9 cellular contexts compared by ENCODE assay signal in the genomic region with DNA sequence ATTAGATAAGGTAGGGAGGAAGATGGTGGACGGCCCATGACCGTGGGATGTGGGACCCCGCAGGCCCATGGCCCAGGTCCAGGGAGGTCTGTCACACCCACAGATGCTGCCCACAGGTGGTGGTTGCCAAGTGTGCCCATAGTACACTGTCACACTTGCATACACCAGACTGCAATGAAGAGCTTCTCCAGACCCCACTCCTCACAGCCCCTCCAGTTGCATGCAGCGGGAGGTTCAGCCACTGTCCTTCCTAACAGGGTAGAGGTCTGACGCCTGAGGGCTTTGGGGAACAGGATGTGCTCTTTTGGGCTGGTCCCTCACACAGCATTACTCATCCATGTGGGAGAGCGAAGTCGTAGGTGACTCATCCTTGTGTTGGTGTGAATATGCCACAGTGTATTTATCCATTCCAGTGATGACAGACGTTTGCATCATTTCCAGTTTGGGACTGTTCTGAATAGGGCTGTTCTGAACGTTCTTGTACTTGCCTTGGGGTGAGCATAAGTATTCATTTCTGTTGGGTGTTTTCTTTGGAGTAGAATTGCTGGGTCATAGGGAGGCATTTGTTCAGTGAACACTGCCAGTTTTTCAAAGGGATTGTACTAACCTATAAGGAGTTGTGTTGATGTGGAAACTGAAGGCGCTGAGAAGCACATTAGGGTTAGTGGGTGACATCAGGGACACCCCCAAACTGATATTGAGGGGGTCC. TPM values are rescaled to one million over a fixed set of nuclear protein-coding genes. Genes with fewer than 3 reads are reported as not detected.
A peak's percentile ranks its signal among the peaks of the same experiment; 100 is the strongest.
DNase-seq lines count a peak whose midpoint lies in the region; ATAC-seq, FAIRE-seq and TF ChIP-seq lines count a peak whose summit lies in the region.
"Had no signal": no experiment of that assay in that cellular context is flagged by ENCODE, and none has a peak within 500 bp of the region (broad histone marks: within the 10 kb centered on the region; RNA-seq: fewer than 3 reads in every experiment).

No MANE protein-coding gene starts in this region.

- CTCF ChIA-PET in GM12878 (lab: Yijun Ruan, JAX) = no interaction called here

- no peaks in the 10 kb centered on the region for H3K9me3 Mint-ChIP-seq in HFFc6

- no TSS peak for BruUV-seq in GM12878 (replicated peaks; lab: Mats Ljungman, UMichigan)

- peak overlapping the region; percentile 74 for H3K4me3 Mint-ChIP-seq in HFFc6

- H3K27me3 ChIP-seq in BE2C = no peaks in the 10 kb centered on the region
- H3K27me3 ChIP-seq in SJSA1 (replicated peaks) = no peaks in the 10 kb centered on the region
- no peaks in the 10 kb centered on the region for H3K27me3 ChIP-seq in GM12878 (replicated peaks in 1 of 2; ENCODE audit: control insufficient read depth in 2 of 2, insufficient read depth in 2 of 2, low read length in 1 of 2)

- no peak for TF ChIP-seq CTCF in BE2C (IDR thresholded peaks at IDR 0.05; ENCODE audit: low read depth, low read length)
- no peak for TF ChIP-seq CTCF in HFFc6 (IDR thresholded peaks at IDR 0.05)
- no peak for TF ChIP-seq CTCF in GM12878 (IDR thresholded peaks at IDR 0.05 in 2 of 3, conservative IDR thresholded peaks at IDR 0.05 in 1 of 3; ENCODE audit: control insufficient read depth in 2 of 3, extremely low read depth in 1 of 3, insufficient read depth in 1 of 3, low read depth in 3 of 3, low read length in 3 of 3)
- TF ChIP-seq CTCF in lower leg skin (IDR thresholded peaks at IDR 0.05) = no peak

- peaks cover 4% of the 10 kb centered on the region for H3K27me3 Mint-ChIP-seq in HFFc6 (ENCODE audit: insufficient read depth)

- H3K36me3 ChIP-seq in BE2C (no peaks in the 10 kb centered on the region), SJSA1 (no peaks in the 10 kb centered on the region), GM12878 (ENCODE audit: control insufficient read depth in 2 of 2, insufficient read depth in 2 of 2, low read length in 1 of 2) (no peaks in the 10 kb centered on the region)

- H4K20me1 ChIP-seq in GM12878 (ENCODE audit: control insufficient read depth, insufficient read depth) = 0 out of 2 replicates have a peak, but pooled peaks cover 2% of the 10 kb centered on the region

- H3K9me3 ChIP-seq in BE2C (no peaks in the 10 kb centered on the region), SJSA1 (replicated peaks) (no peaks in the 10 kb centered on the region), GM12878 (replicated peaks; ENCODE audit: control insufficient read depth, insufficient read depth, low read length) (no peaks in the 10 kb centered on the region)

- intact Hi-C loops in GM12878 (cut with micrococcal nuclease; ENCODE audit: unreplicated experiment) (no loop called here), lower leg skin (cut with DNase I; ENCODE audit: low total_unique reads) (no loop called here)

- peak overlapping the region; percentile 97 for H3K27ac Mint-ChIP-seq in HFFc6

- H3K9ac ChIP-seq in GM12878 (ENCODE audit: control insufficient read depth, insufficient read depth, low read length) = no peak overlapping the region

- H2AFZ ChIP-seq in GM12878 (ENCODE audit: control insufficient read depth, low read depth, low read length) = no peak overlapping the region

- TF ChIP-seq RAD21 in GM12878 (IDR thresholded peaks at IDR 0.05; ENCODE audit: insufficient read depth, low read depth, low read length) = no peak

- RAD21 ChIA-PET in GM12878 (lab: Charles Lee; ENCODE audit: unreplicated experiment) = no interaction called here

- H3K27ac ChIP-seq in SJSA1 (peak overlapping the region; percentile 97), GM12878 (ENCODE audit: control insufficient read depth, insufficient read depth) (no peak overlapping the region)

- in situ Hi-C loops in GM12878 (cut with MboI) = no loop called here

- SMC1A ChIA-PET in GM12878 (lab: Charles Lee; ENCODE audit: uncharacterized antibody, unreplicated experiment) = no interaction called here

- no peaks in the 10 kb centered on the region for H3K79me2 ChIP-seq in GM12878 (ENCODE audit: control insufficient read depth, insufficient read depth, low read length)

- ATAC-seq in GM12878 (peak; percentile 71), HG03196 (IDR thresholded peaks at IDR 0.05; ENCODE audit: unreplicated experiment) (no peak)

- H3K4me1 Mint-ChIP-seq in HFFc6 (ENCODE audit: low read depth) = peaks cover 69% of the 10 kb centered on the region

- POLR2A ChIA-PET in GM12878 (lab: Charles Lee) = no interaction called here

- WGBS in GM12878 (ENCODE audit: insufficient coverage, insufficient replicate concordance, low lambda C conversion rate, missing lambda C conversion rate) = 22% methylated on average over 10 of the region's 10 CpGs
- 19 to 24% methylated on average over 8 to 10 of the region's 10 CpGs for WGBS in lower leg skin, 2 donors

- H3K4me1 ChIP-seq in BE2C (peaks cover 8% of the 10 kb centered on the region), SJSA1 (replicated peaks) (peaks cover 86% of the 10 kb centered on the region), GM12878 (ENCODE audit: control insufficient read depth, insufficient read depth, low read length) (no peaks in the 10 kb centered on the region; the same call in 1 of the 2 replicates)

- DNase-seq in BE2C (peak; percentile 43), HFFc6 (peak; percentile 99), SJSA1 (ENCODE audit: low read depth in 1 of 2, low spot score in 2 of 2) (peak; percentile 96 to 97), GM12878 (ENCODE audit: low read depth, low spot score) (no peak), lower leg skin (ENCODE audit: low spot score in 2 of 2) (peak; percentile 91 to 93), NCI-H2029 treated with DMSO at 0.1 percent for 48 hours (lab: John Stamatoyannopoulos, UW) (no peak)
- DNase-seq in stimulated activated CD8-positive, alpha-beta memory T cell treated with anti-CD3 and anti-CD28 coated beads, Interleukin-7, amount 100 ng/mL, for 4 hours (ENCODE audit: low read depth in 2 of 2) = peak; percentile 27 to 32

- H3K36me3 Mint-ChIP-seq in HFFc6 (ENCODE audit: low read depth) = no peaks in the 10 kb centered on the region

- no peak for FAIRE-seq in GM12878 (lab: Jason Lieb, UNC)
- FAIRE-seq: H1 had no signal

- no peak for TF ChIP-seq POLR2A in GM12878 (IDR thresholded peaks at IDR 0.05; ENCODE audit: low read depth, low read length)
- no peak for TF ChIP-seq POLR2A in lower leg skin (IDR thresholded peaks at IDR 0.05)

- H3K4me3 ChIP-seq in BE2C (ENCODE audit: low read depth, low read length) = no peak overlapping the region
- H3K4me3 ChIP-seq in SJSA1 = no peak overlapping the region
- H3K4me3 ChIP-seq in GM12878 = no peak overlapping the region
- no peak overlapping the region for H3K4me3 ChIP-seq in lower leg skin (ENCODE audit: low read depth, poor library complexity, severe bottlenecking)

- no peak for TF ChIP-seq EP300 in GM12878 (IDR thresholded peaks at IDR 0.05; ENCODE audit: borderline replicate concordance in 1 of 2, control insufficient read depth in 1 of 2, low read depth in 2 of 2, low read length in 2 of 2)

- no peak overlapping the region for H3K4me2 ChIP-seq in GM12878 (ENCODE audit: control insufficient read depth, insufficient read depth)

TF ChIP-seq in GM12878, 131 proteins besides CTCF, POLR2A, EP300 and RAD21 (continues in another document):
- no peak for TF ChIP-seq BCL11A (IDR thresholded peaks at IDR 0.05; ENCODE audit: low read depth, low read length)

RNA-seq across cellular contexts. Expression of gene PYGB, which starts 10.1 kb away (rescaled TPM):
- polyA plus RNA-seq in BE2C (2012; ENCODE audit: insufficient read depth, insufficient read length, low read depth) = 58.6 TPM
- total RNA-seq in HFFc6 (2021; fragmentation: NEBNext Ultra II Directional; extraction: Animal tissue kit (Norgen Biotek cat#: 25700)) = 10 to 100 TPM; 65.4 to 75.6 (median 70.2) TPM
- 175 and 192 TPM in 2 replicates for total RNA-seq in SJSA1 (2014; rRNA removed; shearing (Covaris generic))
- 20.7 and 24.5 TPM in 2 replicates for total RNA-seq in GM12878 (2013; cell fraction: nucleolus; rRNA removed)
- total RNA-seq in GM12878 (2014; rRNA removed) (24.6 and 27.4 TPM in 2 replicates), GM12878 (2014; rRNA removed; fragmentation: Illumina TruSeq; extraction: Trizol) (14.2 and 16.1 TPM in 2 replicates), GM12878 (2021) (31.0 and 33.5 TPM in 2 replicates), lower leg skin (100 to 1,000 TPM in 3 of 4 donors, 10 to 100 TPM in 1; 99.0 to 308 (median 194) TPM)
- polyA plus RNA-seq in GM12878 (2011; ENCODE audit: low read depth) = 7.2 TPM
- polyA plus RNA-seq in GM12878 (2011; rRNA removed) (6.1 and 11.9 TPM in 2 replicates), GM12878 (2014; fragmentation: Illumina TruSeq; extraction: Trizol) (8.0 and 17.4 TPM in 2 replicates), GM12878 (2014; fragmentation: Nextera tagmentation; extraction: Ambion mirVana) (1 to 10 TPM in 1 of 2 experiments, under 1 TPM in 1; 0.34 to 1.3 TPM), GM12878 (2014; rRNA removed) (26.2 and 31.8 TPM in 2 replicates), GM12878 (2016; fragmentation: Nextera tagmentation; extraction: Ambion mirVana) (10 to 100 TPM; 26.2 to 27.6 TPM)
- polyA plus RNA-seq in GM12878 (2011; cell fraction: cytosol; rRNA removed) = 13.5 and 17.8 TPM in 2 replicates
- polyA plus RNA-seq in GM12878 (2011; cell fraction: nucleus; rRNA removed) = 43.6 and 56.0 TPM in 2 replicates
- 16.2 and 16.9 TPM in 2 replicates for polyA plus RNA-seq in GM12878 (2012)
- polyA minus RNA-seq in GM12878 (2011; rRNA and poly(A)+ RNA removed) = 12.4 and 20.2 TPM in 2 replicates
- polyA minus RNA-seq in GM12878 (2011; cell fraction: cytosol; rRNA and poly(A)+ RNA removed) = 8.2 and 9.7 TPM in 2 replicates
- polyA minus RNA-seq in GM12878 (2011; cell fraction: nucleus; rRNA and poly(A)+ RNA removed) = 9.7 and 15.8 TPM in 2 replicates

RNA-seq across cellular contexts. Expression of gene ENTPD6, which starts 42.3 kb away (rescaled TPM):
- polyA plus RNA-seq in BE2C (2012; ENCODE audit: insufficient read depth, insufficient read length, low read depth) = 91.1 TPM
- 10 to 100 TPM; 46.2 to 53.2 (median 51.6) TPM for total RNA-seq in HFFc6 (2021; fragmentation: NEBNext Ultra II Directional; extraction: Animal tissue kit (Norgen Biotek cat#: 25700))
- total RNA-seq in SJSA1 (2014; rRNA removed; shearing (Covaris generic)) = 68.0 and 77.0 TPM in 2 replicates
- 54.2 and 56.0 TPM in 2 replicates for total RNA-seq in GM12878 (2013; cell fraction: nucleolus; rRNA removed)
- 36.8 and 38.0 TPM in 2 replicates for total RNA-seq in GM12878 (2014; rRNA removed)
- 20.9 and 22.9 TPM in 2 replicates for total RNA-seq in GM12878 (2014; rRNA removed; fragmentation: Illumina TruSeq; extraction: Trizol)
- total RNA-seq in GM12878 (2021) = 40.1 and 45.4 TPM in 2 replicates
- 19.3 TPM for polyA plus RNA-seq in GM12878 (2011; ENCODE audit: low read depth)
- polyA plus RNA-seq in GM12878 (2011; rRNA removed) = 24.7 and 35.3 TPM in 2 replicates
- 43.7 and 53.1 TPM in 2 replicates for polyA plus RNA-seq in GM12878 (2011; cell fraction: cytosol; rRNA removed)
- 205 and 210 TPM in 2 replicates for polyA plus RNA-seq in GM12878 (2011; cell fraction: nucleus; rRNA removed)
- polyA plus RNA-seq in GM12878 (2012) = 33.6 and 34.7 TPM in 2 replicates
- 11.7 and 19.2 TPM in 2 replicates for polyA plus RNA-seq in GM12878 (2014; fragmentation: Illumina TruSeq; extraction: Trizol)
- polyA plus RNA-seq in GM12878 (2014; fragmentation: Nextera tagmentation; extraction: Ambion mirVana) = 1 to 10 TPM in 1 of 2 experiments, under 1 TPM in 1; 0.53 to 2.5 TPM
- 36.8 and 42.1 TPM in 2 replicates for polyA plus RNA-seq in GM12878 (2014; rRNA removed)
- 10 to 100 TPM; 29.6 to 32.7 TPM for polyA plus RNA-seq in GM12878 (2016; fragmentation: Nextera tagmentation; extraction: Ambion mirVana)
- 27.4 and 36.6 TPM in 2 replicates for polyA minus RNA-seq in GM12878 (2011; rRNA and poly(A)+ RNA removed)
- 11.8 and 14.1 TPM in 2 replicates for polyA minus RNA-seq in GM12878 (2011; cell fraction: cytosol; rRNA and poly(A)+ RNA removed)
- 22.6 and 34.5 TPM in 2 replicates for polyA minus RNA-seq in GM12878 (2011; cell fraction: nucleus; rRNA and poly(A)+ RNA removed)
- 10 to 100 TPM; 37.5 to 59.7 (median 43.0) TPM for total RNA-seq in lower leg skin

Comparison
In these comparisons a context has a peak if more than half of its experiments do, and no peak if none do; other contexts are left out.
1. DNase-seq: peak in BE2C (single experiment), HFFc6 (single experiment), SJSA1 (2 of 2), lower leg skin (2 of 2) and stimulated activated CD8-positive, alpha-beta memory T cell treated with anti-CD3 and anti-CD28 coated beads, Interleukin-7, amount 100 ng/mL, for 4 hours (2 of 2); none in GM12878 (single experiment) and NCI-H2029 treated with DMSO at 0.1 percent for 48 hours (single experiment).